In the genomic region with DNA sequence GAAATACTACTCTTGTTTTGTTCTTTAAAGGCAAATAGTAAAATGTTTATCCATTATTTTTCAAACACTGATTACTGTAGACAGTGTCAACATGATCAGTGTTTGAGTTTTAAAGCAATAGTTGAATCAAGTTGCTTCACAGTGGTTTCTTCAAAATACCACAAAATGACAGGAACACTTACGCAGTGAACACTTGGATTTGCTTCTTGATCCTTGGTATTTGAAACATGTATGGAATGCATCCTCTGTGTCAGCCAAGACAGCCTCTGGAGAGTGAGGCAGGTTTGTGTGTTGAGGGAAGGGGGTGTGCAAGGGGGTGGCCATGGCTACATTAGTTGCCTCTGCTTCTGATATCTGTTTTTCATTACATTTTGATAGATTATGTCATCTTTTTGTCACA, we compare ENCODE assay signal across 10 cellular contexts.
DNase-seq lines count a peak whose midpoint lies in the region; ATAC-seq and TF ChIP-seq lines count a peak whose summit lies in the region.
"Had no signal": no experiment of that assay in that cellular context is flagged by ENCODE, and none has a peak within 500 bp of the region (broad histone marks: within the 10 kb centered on the region; RNA-seq: fewer than 3 reads in every experiment).

No MANE protein-coding gene starts in this region.

- WGBS in GM23248 (ENCODE audit: low coverage in 1 of 2, low lambda C conversion rate in 2 of 2, missing lambda C conversion rate in 2 of 2), 2 experiments, result 0% methylated on average over 1 of the region's 1 CpG

- H3K9me2 ChIP-seq in GM23248 (ENCODE audit: insufficient read depth), result no peaks in the 10 kb centered on the region

- H3K27ac Mint-ChIP-seq in WTC11, result 0 out of 2 replicates have a peak overlapping the region, but pooled peaks have one; percentile 61

- peaks cover 35% of the 10 kb centered on the region for H3K4me1 Mint-ChIP-seq in WTC11

- POLR2A ChIA-PET in WTC11 (lab: Charles Lee), result no interaction called here

- H3K36me3 ChIP-seq in GM23248 (ENCODE audit: low read depth) (no peaks in the 10 kb centered on the region; the same call in 1 of the 2 replicates), left ventricle myocardium inferior (no peaks in the 10 kb centered on the region)

- in situ Hi-C loops in GM23248 (cut with MboI), result no loop called here

- H3K4me2 ChIP-seq in GM23248 (ENCODE audit: unreplicated experiment), result peak overlapping the region; percentile 80

- H3K27ac ChIP-seq in GM23248, result peak overlapping the region; percentile 98
- peak overlapping the region; percentile 85 for H3K27ac ChIP-seq in left ventricle myocardium inferior (replicated peaks)

- no peaks in the 10 kb centered on the region for H3K36me3 Mint-ChIP-seq in WTC11

- peaks cover 59% of the 10 kb centered on the region for H3F3A ChIP-seq in GM23248 (ENCODE audit: insufficient read depth)

- peak overlapping the region; percentile 36 for H3K4me3 ChIP-seq in GM23248
- H3K4me3 ChIP-seq in left ventricle myocardium inferior, result no peak overlapping the region

- DNase-seq in GM23248, result peak; percentile 79
- DNase-seq in WTC11 (ENCODE audit: low spot score), result peak; percentile 28
- no peak for DNase-seq in left ventricle myocardium inferior
- peak; percentile 99 for DNase-seq in renal cortical epithelial cell (ENCODE audit: low read depth)
- DNase-seq in activated CD4-positive, CD25-positive, alpha-beta regulatory T cell (lab: John Stamatoyannopoulos, UW), result no peak
- no peak for DNase-seq in NCI-H1092 treated with DMSO at 0.1 percent for 48 hours (lab: John Stamatoyannopoulos, UW)
- no peak for DNase-seq in HuH-7.5 (ENCODE audit: low spot score)
- DNase-seq: activated CD8-positive, alpha-beta memory T cell treated with anti-CD3 and anti-CD28 coated beads for 24 hours; NCI-H446 had no signal

- H4K20me1 ChIP-seq in GM23248 (ENCODE audit: insufficient read depth), result no peaks in the 10 kb centered on the region

- H3K27me3 Mint-ChIP-seq in WTC11 (ENCODE audit: low read depth), result no peaks in the 10 kb centered on the region

- intact Hi-C loops in left ventricle myocardium inferior (cut with micrococcal nuclease), result loop anchor here (10.0 kb wide), 1 partner anchor 169 kb away; no protein-coding TSS in a partner anchor

- H3K9me3 Mint-ChIP-seq in WTC11, result no peaks in the 10 kb centered on the region

- ATAC-seq in WTC11, result peak; percentile 98
- ATAC-seq in HG03439 (IDR thresholded peaks at IDR 0.05; ENCODE audit: unreplicated experiment), result no peak

- H3K27me3 ChIP-seq in GM23248 (replicated peaks; ENCODE audit: insufficient read depth) (no peaks in the 10 kb centered on the region), left ventricle myocardium inferior (ENCODE audit: low read depth) (no peaks in the 10 kb centered on the region)

- no peak overlapping the region for H3K4me3 Mint-ChIP-seq in WTC11

- peak overlapping the region; percentile 66 for H3K9ac ChIP-seq in GM23248

- H2AFZ ChIP-seq in GM23248, result no peak overlapping the region

- TF ChIP-seq CTCF in WTC11 (IDR thresholded peaks at IDR 0.05) (no peak), left ventricle myocardium inferior (IDR thresholded peaks at IDR 0.05; ENCODE audit: borderline replicate concordance) (no peak)

- CTCF ChIA-PET in WTC11 (lab: Charles Lee), result no interaction called here

- peaks cover 15% of the 10 kb centered on the region; the same call in 1 of the 2 replicates for H3K79me2 ChIP-seq in GM23248 (ENCODE audit: insufficient read depth)

- H3K9me3 ChIP-seq in GM23248 (ENCODE audit: low read depth), result no peaks in the 10 kb centered on the region
- no peaks in the 10 kb centered on the region for H3K9me3 ChIP-seq in left ventricle myocardium inferior (replicated peaks)

- H3K4me1 ChIP-seq in GM23248 (ENCODE audit: insufficient read depth) (peaks cover 77% of the 10 kb centered on the region), left ventricle myocardium inferior (peaks cover 61% of the 10 kb centered on the region)

TF ChIP-seq in WTC11, 78 proteins besides CTCF, POLR2A, EP300 and RAD21:
- TF ChIP-seq TEAD1 (CRISPR knock-in tag; IDR thresholded peaks at IDR 0.05) (peak; percentile 95; the same call in 1 of the 2 replicates), HMGXB4 (CRISPR knock-in tag; IDR thresholded peaks at IDR 0.05) (no peak)
- TF ChIP-seq, protein P1, sequence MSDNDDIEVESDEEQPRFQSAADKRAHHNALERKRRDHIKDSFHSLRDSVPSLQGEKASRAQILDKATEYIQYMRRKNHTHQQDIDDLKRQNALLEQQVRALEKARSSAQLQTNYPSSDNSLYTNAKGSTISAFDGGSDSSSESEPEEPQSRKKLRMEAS (CRISPR knock-in tag; IDR thresholded peaks at IDR 0.05), result no peak
TF ChIP-seq in WTC11: peak in this region for 1.

Comparison
In these comparisons a context has a peak if more than half of its experiments do, and no peak if none do; other contexts are left out.
1. DNase-seq: peak in GM23248 (single experiment), WTC11 (single experiment) and renal cortical epithelial cell (single experiment); none in left ventricle myocardium inferior (single experiment), activated CD4-positive, CD25-positive, alpha-beta regulatory T cell (0 of 4), NCI-H1092 treated with DMSO at 0.1 percent for 48 hours (single experiment) and HuH-7.5 (single experiment).